12 cellular contexts compared by ENCODE assay signal in the genomic region with DNA sequence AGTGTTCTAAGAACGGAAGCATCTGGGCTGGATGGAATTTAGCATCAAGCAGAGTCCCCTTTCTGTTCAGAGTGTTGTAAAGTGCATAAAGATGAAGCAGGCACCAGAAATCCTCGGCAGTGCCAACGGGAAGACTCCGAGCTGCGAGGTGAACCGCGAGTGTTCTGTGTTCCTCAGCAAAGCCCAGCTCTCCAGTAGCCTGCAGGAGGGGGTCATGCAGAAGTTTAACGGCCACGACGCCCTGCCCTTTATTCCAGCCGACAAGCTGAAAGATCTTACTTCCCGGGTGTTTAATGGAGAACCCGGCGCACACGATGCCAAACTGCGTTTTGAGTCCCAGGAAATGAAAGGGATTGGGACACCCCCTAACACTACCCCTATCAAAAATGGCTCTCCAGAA.
"Had no signal": no experiment of that assay in that cellular context is flagged by ENCODE, and none has a peak within 500 bp of the region (broad histone marks: within the 10 kb centered on the region; RNA-seq: fewer than 3 reads in every experiment).

No MANE protein-coding gene starts in this region.

- DNase-seq: activated CD4-positive, CD25-positive, alpha-beta regulatory T cell treated with anti-CD3 and anti-CD28 coated beads, Interleukin-2, amount 50 U/mL, for 72 hours; activated naive CD4-positive, alpha-beta T cell treated with anti-CD3 and anti-CD28 coated beads, Interleukin-2, amount 10 ng/mL, durations not matched to agents 7 days and 5 days; mesendoderm; occipital lobe; right cardiac atrium; stimulated activated naive CD8-positive, alpha-beta T cell treated with anti-CD3 and anti-CD28 coated beads, Interleukin-15, amount 100 ng/mL, for 72 hours had no signal

- H3K4me1 ChIP-seq: ascending aorta had no signal

- H3K9me3 ChIP-seq: ascending aorta, prostate gland had no signal

- H3K36me3 ChIP-seq: prostate gland had no signal

- H3K27ac ChIP-seq: ascending aorta had no signal

- H3K27me3 ChIP-seq: ascending aorta had no signal

- ATAC-seq: left lobe of liver; natural killer cell treated with Interleukin-12 subunit alpha and Interleukin-12 subunit beta and Interleukin-15 and Interleukin-18, amount 100 ng/mL, for 72 hours; right cardiac atrium; stimulated activated naive CD8-positive, alpha-beta T cell treated with anti-CD3 and anti-CD28 coated beads, Interleukin-15, amount 100 ng/mL, for 72 hours had no signal

- H3K4me3 ChIP-seq: ascending aorta, prostate gland had no signal

- FAIRE-seq: colon, keratinocyte had no signal
